In the genomic region with DNA sequence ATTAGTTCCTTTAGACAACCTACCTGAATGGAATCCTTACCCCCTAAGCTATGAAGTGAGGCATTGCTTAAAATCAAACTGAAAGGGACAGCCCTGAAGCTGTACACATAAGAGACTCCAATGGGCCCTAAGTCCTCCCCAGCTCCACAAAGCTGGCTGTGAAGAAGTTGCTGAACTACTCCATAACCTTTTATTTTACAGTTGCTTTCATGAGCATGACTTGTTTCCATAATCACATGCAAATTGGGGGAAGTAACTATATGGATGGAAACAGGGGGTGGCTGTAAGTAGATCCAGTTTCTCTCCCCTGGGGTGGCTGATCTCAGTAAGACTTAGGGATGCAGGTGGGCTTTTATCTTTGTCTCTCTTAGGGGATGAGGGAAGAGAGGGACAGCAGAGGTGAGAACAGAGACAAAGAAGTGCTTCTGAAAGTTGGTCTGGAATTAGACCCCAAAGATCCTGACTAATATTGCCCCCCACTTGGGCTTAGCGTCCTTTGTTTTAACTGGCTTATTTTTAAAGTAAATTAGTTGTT, we compare ENCODE assay signal across 33 cellular contexts. TPM values are rescaled to one million over a fixed set of nuclear protein-coding genes. Genes with fewer than 3 reads are reported as not detected.
DNase-seq lines count a peak whose midpoint lies in the region; FAIRE-seq and TF ChIP-seq lines count a peak whose summit lies in the region.
"Had no signal": no experiment of that assay in that cellular context is flagged by ENCODE, and none has a peak within 500 bp of the region (broad histone marks: within the 10 kb centered on the region; RNA-seq: fewer than 3 reads in every experiment).

No MANE protein-coding gene starts in this region.

- H2BK5ac ChIP-seq in H9 (ENCODE audit: insufficient read length, low read length), result no peak overlapping the region

- no peak overlapping the region for H2AFZ ChIP-seq in H9 (ENCODE audit: low read length)

- peaks cover 5% of the 10 kb centered on the region for H4K20me1 ChIP-seq in H9 (ENCODE audit: control insufficient read depth, insufficient read depth, insufficient read length)

- H3K9me3 ChIP-seq in H9 (ENCODE audit: control insufficient read depth, low read depth, low read length), result no peaks in the 10 kb centered on the region
- H3K9me3 ChIP-seq in iPS-20b (ENCODE audit: insufficient read depth, low read depth, low read length), result no peaks in the 10 kb centered on the region
- no peaks in the 10 kb centered on the region for H3K9me3 ChIP-seq in stomach smooth muscle (ENCODE audit: control insufficient read depth in 2 of 2, low read length in 2 of 2)
- H3K9me3 ChIP-seq: body of pancreas, heart right ventricle, ovary, testis had no signal

- peak overlapping the region; percentile 65 to 96 for H3K4me3 Mint-ChIP-seq in H9
- H3K4me3 Mint-ChIP-seq: activated CD4-positive, alpha-beta memory T cell treated with anti-CD3 and anti-CD28 coated beads, Interleukin-2, amount 10 ng/mL, durations not matched to agents 7 days and 5 days; immature natural killer cell; natural killer cell had no signal

- peaks cover 68 to 80% of the 10 kb centered on the region in 2 experiments for H3K4me1 Mint-ChIP-seq in H9

- H2AK5ac ChIP-seq in H9 (ENCODE audit: insufficient read length, low read length), result no peak overlapping the region

- peaks cover 34 to 90% (median 83%) of the 10 kb centered on the region in 3 experiments for H3K36me3 Mint-ChIP-seq in H9 (ENCODE audit: insufficient read depth in 1 of 3, low read depth in 3 of 3)
- H3K36me3 Mint-ChIP-seq: natural killer cell had no signal

- H3K23me2 ChIP-seq in H9 (ENCODE audit: insufficient read length, low read depth, low read length, poor library complexity, severe bottlenecking), result peaks cover 31% of the 10 kb centered on the region

- H3K79me1 ChIP-seq in H9 (ENCODE audit: insufficient read depth, low read depth, low read length, poor library complexity, severe bottlenecking), result no peaks in the 10 kb centered on the region

- no peaks in the 10 kb centered on the region for H3K27me3 ChIP-seq in H9 (ENCODE audit: insufficient read depth, low read length)
- peaks cover 32% of the 10 kb centered on the region for H3K27me3 ChIP-seq in iPS-20b (ENCODE audit: insufficient read depth, low read length)
- H3K27me3 ChIP-seq in stomach smooth muscle (ENCODE audit: control insufficient read depth in 1 of 2, insufficient read depth in 2 of 2, low read length in 2 of 2), result no peaks in the 10 kb centered on the region
- H3K27me3 ChIP-seq: body of pancreas, heart right ventricle, ovary, testis had no signal

- DNase-seq in H9 (no peak), NCI-H526 treated with DMSO at 0.1 percent for 48 hours (lab: John Stamatoyannopoulos, UW) (peak; percentile 75), NAMALWA (ENCODE audit: low spot score) (no peak), urothelium cell line (ENCODE audit: low spot score) (no peak), posterior cingulate gyrus (no peak)
- DNase-seq: activated CD4-positive, alpha-beta memory T cell treated with anti-CD3 and anti-CD28 coated beads, Interleukin-2, amount 10 ng/mL, durations not matched to agents 7 days and 5 days; activated CD8-positive, alpha-beta memory T cell treated with anti-CD3 and anti-CD28 coated beads, Interleukin-2, amount 50 U/mL, for 48 hours; activated naive CD4-positive, alpha-beta T cell treated with anti-CD3 and anti-CD28 coated beads, Interleukin-2, amount 50 U/mL, for 16 hours; body of pancreas; C1 segment of cervical spinal cord; cerebellar nuclear complex; COR-L47; DMS79; foreskin melanocyte; GDM1; heart right ventricle; immature natural killer cell; left cardiac atrium; natural killer cell; NCI-H1105; NCI-H187; ovary; retina; SHP77 treated with DMSO at 0.1 percent for 48 hours; small intestine; stimulated activated CD4-positive, alpha-beta T cell treated with anti-CD3 and anti-CD28 coated beads, Interleukin-1b, Interleukin-23, amount 100 ng/mL, for 48 hours; stimulated activated naive CD8-positive, alpha-beta T cell treated with anti-CD3 and anti-CD28 coated beads, Interleukin-15, Interleukin-2, amounts not matched to agents 100 U/mL and 50 U/mL, for 24 hours; T-helper 2 cell; testis had no signal

- no peak for FAIRE-seq in urothelium cell line (lab: Jason Lieb, UNC)
- FAIRE-seq: RCC 7860, small intestine had no signal

- H2BK12ac ChIP-seq in H9 (ENCODE audit: insufficient read length, low read depth, low read length), result no peak overlapping the region

- H3K4me1 ChIP-seq in H9 (ENCODE audit: insufficient read depth, low read length) (peaks cover 22% of the 10 kb centered on the region), iPS-20b (ENCODE audit: insufficient read depth, low read length) (peaks cover 38% of the 10 kb centered on the region), stomach smooth muscle (ENCODE audit: control insufficient read depth, insufficient read depth, low read length) (peaks cover 28% of the 10 kb centered on the region)

- H3K27ac ChIP-seq in H9 (ENCODE audit: insufficient read length, low read depth, low read length) (no peak overlapping the region), iPS-20b (ENCODE audit: low read length) (no peak overlapping the region), stomach smooth muscle (ENCODE audit: low read length) (no peak overlapping the region)
- H3K27ac ChIP-seq: body of pancreas, heart right ventricle, ovary, testis had no signal

- H4K8ac ChIP-seq in H9 (replicated peaks; ENCODE audit: insufficient read length, low read depth, low read length), result no peak overlapping the region

- no CpG with 5 or more reads among the region's 1 CpG for WGBS in H9 (ENCODE audit: extremely low coverage, insufficient read length, low lambda C conversion rate)

- H2BK20ac ChIP-seq in H9 (ENCODE audit: low read depth, low read length, poor library complexity, severe bottlenecking), result no peak overlapping the region

- H3K4me2 ChIP-seq in H9 (ENCODE audit: insufficient read depth, insufficient read length, low read length), result peak overlapping the region; percentile 31

- H3K56ac ChIP-seq in H9 (ENCODE audit: insufficient read length, low read depth, low read length), result no peak overlapping the region

- peaks cover 40% of the 10 kb centered on the region; the same call in 1 of the 2 replicates for H3K79me2 ChIP-seq in H9 (ENCODE audit: insufficient read depth, low read length)

- no peak for TF ChIP-seq CTCF in H9 (conservative IDR thresholded peaks at IDR 0.05)

- H3K36me3 ChIP-seq in iPS-20b (ENCODE audit: insufficient read depth, low read depth, low read length) (peaks cover 77% of the 10 kb centered on the region), stomach smooth muscle (ENCODE audit: control insufficient read depth in 2 of 2, insufficient read depth in 2 of 2, low read length in 2 of 2) (peaks cover 23 to 36% of the 10 kb centered on the region in 2 donors)
- H3K36me3 ChIP-seq: ovary had no signal

- H3K9me3 Mint-ChIP-seq in H9, result no peaks in the 10 kb centered on the region; a peak in 1 of 5 replicates
- H3K9me3 Mint-ChIP-seq: activated CD4-positive, alpha-beta memory T cell treated with anti-CD3 and anti-CD28 coated beads, Interleukin-2, amount 10 ng/mL, durations not matched to agents 7 days and 5 days; immature natural killer cell; natural killer cell had no signal

- H3K27ac Mint-ChIP-seq in H9, result peak overlapping the region in 2 of 3 experiments; percentile 63 to 65; a peak in 4 of 7 replicates
- H3K27ac Mint-ChIP-seq: activated CD4-positive, alpha-beta memory T cell treated with anti-CD3 and anti-CD28 coated beads, Interleukin-2, amount 10 ng/mL, durations not matched to agents 7 days and 5 days; immature natural killer cell; natural killer cell had no signal

- no peak overlapping the region for H3K4ac ChIP-seq in H9 (ENCODE audit: low read depth, low read length)

- no peaks in the 10 kb centered on the region for H3K27me3 Mint-ChIP-seq in H9 (ENCODE audit: low read depth)

- H3K9ac ChIP-seq in H9 (ENCODE audit: extremely low read depth, insufficient read length, low read length), result no peak overlapping the region
- H3K9ac ChIP-seq in iPS-20b (ENCODE audit: low read depth, low read length), result peak overlapping the region; percentile 52; the same call in 1 of the 2 replicates
- peak overlapping the region in 1 of 2 donors; percentile 43 for H3K9ac ChIP-seq in stomach smooth muscle (ENCODE audit: low read length in 2 of 2)

- H3T11ph ChIP-seq in H9 (ENCODE audit: low read length), result no peak overlapping the region

- no peak overlapping the region for H3K18ac ChIP-seq in H9 (ENCODE audit: insufficient read length, low read depth, low read length)

- H2BK15ac ChIP-seq in H9 (ENCODE audit: low read depth, low read length), result no peak overlapping the region

- H3K14ac ChIP-seq in H9 (ENCODE audit: insufficient read depth, low read length), result no peak overlapping the region

- H2BK120ac ChIP-seq in H9 (ENCODE audit: low read depth, low read length, poor library complexity, severe bottlenecking), result no peak overlapping the region

- no peak overlapping the region for H3K23ac ChIP-seq in H9 (ENCODE audit: insufficient read length, low read depth, low read length)

- no peak overlapping the region for H4K5ac ChIP-seq in H9 (ENCODE audit: insufficient read length, low read depth, low read length)

- H3K4me3 ChIP-seq in iPS-20b (ENCODE audit: low read length) (peak overlapping the region; percentile 68), stomach smooth muscle (ENCODE audit: low read length in 2 of 2) (peak overlapping the region; percentile 15 to 61)
- H3K4me3 ChIP-seq: body of pancreas, heart right ventricle, lung, ovary, testis had no signal

- H4K91ac ChIP-seq in H9 (ENCODE audit: insufficient read length, low read depth, low read length), result no peak overlapping the region

- intact Hi-C loops in posterior cingulate gyrus (cut with DNase I), result no loop called here

RNA-seq across cellular contexts. Expression of gene FZD5, which starts 5.5 kb away (rescaled TPM):
- total RNA-seq in H9 (2021), result 120 and 122 TPM in 2 replicates

RNA-seq across cellular contexts. Expression of gene CCNYL1, which starts 52.7 kb away (rescaled TPM):
- total RNA-seq in H9 (2021), result 27.0 and 28.1 TPM in 2 replicates
